8 cellular contexts compared by ENCODE assay signal in genomic region chr3:160754855-160755747, GRCh38. TPM values are rescaled to one million over a fixed set of nuclear protein-coding genes. Genes with fewer than 3 reads are reported as not detected.
DNase-seq lines count a peak whose midpoint lies in the region; ATAC-seq and TF ChIP-seq lines count a peak whose summit lies in the region.

No MANE protein-coding gene starts in this region.

- peak overlapping the region; percentile 88 to 94 for H3K4me3 ChIP-seq in muscle layer of duodenum (ENCODE audit: low read depth in 1 of 2, low read length in 2 of 2)

- in situ Hi-C loops in KBM-7 (cut with MboI; ENCODE audit: low pct_unique_long_range_greater_than_20kb, low sequenced_read_pairs) = no loop called here

- H3K36me3 ChIP-seq in muscle layer of duodenum (ENCODE audit: control insufficient read depth in 1 of 2, insufficient read depth in 2 of 2, low read length in 2 of 2) = no peaks in the 10 kb centered on the region

- peak overlapping the region; percentile 94 for H3K27ac ChIP-seq in muscle layer of duodenum (ENCODE audit: low read length)

- ATAC-seq in GM21737 (IDR thresholded peaks at IDR 0.05; ENCODE audit: unreplicated experiment) (peak; percentile 94), esophagus mucosa (peak; percentile 99)

- H3K9me3 ChIP-seq in muscle layer of duodenum (ENCODE audit: control insufficient read depth in 1 of 2, low read length in 2 of 2) = no peaks in the 10 kb centered on the region

- DNase-seq in DMS79 (lab: John Stamatoyannopoulos, UW) (peak; percentile 81), KBM-7 (peak; percentile 94)
- peak; percentile 95 for DNase-seq in activated T-cell treated with anti-CD3 and anti-CD28 coated beads, Interleukin-2, amount 50 U/mL, for 48 hours
- peak; percentile 82 to 83 for DNase-seq in stimulated activated CD8-positive, alpha-beta memory T cell treated with anti-CD3 and anti-CD28 coated beads, Interleukin-7, amount 100 ng/mL, for 1 hour (ENCODE audit: low read depth in 2 of 2)

- H3K27me3 ChIP-seq in muscle layer of duodenum (ENCODE audit: low read depth, low read length) = no peaks in the 10 kb centered on the region

- H3K4me1 ChIP-seq in muscle layer of duodenum (ENCODE audit: control insufficient read depth in 1 of 2, insufficient read depth in 2 of 2, low read length in 2 of 2) = peaks cover 7 to 23% of the 10 kb centered on the region in 2 donors

TF ChIP-seq in PFSK-1, 5 proteins besides CTCF, POLR2A, EP300 and RAD21:
- peak; percentile 64; the same call in 1 of the 2 replicates for TF ChIP-seq TAF1 (IDR thresholded peaks at IDR 0.05; ENCODE audit: borderline replicate concordance, insufficient read depth, low read length)
- peak; percentile 72 for TF ChIP-seq POLR2AphosphoS5 (IDR thresholded peaks at IDR 0.05; ENCODE audit: low read depth, low read length)
- TF ChIP-seq REST (IDR thresholded peaks at IDR 0.05; ENCODE audit: insufficient read depth in 1 of 2, low read depth in 2 of 2, low read length in 2 of 2) = peak in 1 of 2 experiments; percentile 55; a peak in 2 of 4 replicates
- no peak for TF ChIP-seq SIN3A (IDR thresholded peaks at IDR 0.05; ENCODE audit: borderline replicate concordance, insufficient read depth, low read length)

RNA-seq across cellular contexts. Expression of gene PPM1L, which starts 0.9 kb away (rescaled TPM):
- 0.40 TPM for polyA plus RNA-seq in PFSK-1 (2012; ENCODE audit: insufficient read length, low read depth)
- total RNA-seq in esophagus mucosa = 11.3 TPM

Comparison
In these comparisons a context has a peak if more than half of its experiments do, and no peak if none do; other contexts are left out.
1. Peak in every context shown above with its lines: DNase-seq, ATAC-seq, H3K4me3 ChIP-seq and H3K27ac ChIP-seq.